In genomic region chr6:116419069-116419468, GRCh38 we compare ENCODE assay signal across 20 cellular contexts. TPM values are rescaled to one million over a fixed set of nuclear protein-coding genes. Genes with fewer than 3 reads are reported as not detected.
DNase-seq lines count a peak whose midpoint lies in the region; ATAC-seq and TF ChIP-seq lines count a peak whose summit lies in the region.
"Had no signal": no experiment of that assay in that cellular context is flagged by ENCODE, and none has a peak within 500 bp of the region (broad histone marks: within the 10 kb centered on the region; RNA-seq: fewer than 3 reads in every experiment).

No MANE protein-coding gene starts in this region.

- CTCF ChIA-PET in IMR-90 (lab: Yijun Ruan, JAX), result interaction anchor here (1.5 kb wide), 1 partner anchor 25 kb away, joined by 4 read pairs; no protein-coding TSS in a partner anchor
- CTCF ChIA-PET in mammary epithelial cell (lab: Charles Lee; ENCODE audit: low non-redundant PET), result interaction anchor here (0.6 kb wide), 1 partner anchor 453 kb away, joined by 4 read pairs; no protein-coding TSS in a partner anchor

- H2BK5ac ChIP-seq in IMR-90 (ENCODE audit: low read depth, low read length, poor library complexity, severe bottlenecking), result peak overlapping the region; percentile 32

- 0 out of 3 replicates have a peak overlapping the region, but pooled peaks have one; percentile 26 for H2BK15ac ChIP-seq in IMR-90 (ENCODE audit: low read depth, low read length)

- H3K4me1 ChIP-seq in IMR-90 (ENCODE audit: control insufficient read depth, insufficient read depth, low read length) (peaks cover 4% of the 10 kb centered on the region), mammary epithelial cell (ENCODE audit: insufficient read depth, low read length) (peaks cover 14% of the 10 kb centered on the region), osteoblast (ENCODE audit: insufficient read depth, low read length) (peaks cover 14% of the 10 kb centered on the region), prostate gland (replicated peaks) (no peaks in the 10 kb centered on the region)

- H4K20me1 ChIP-seq in IMR-90 (ENCODE audit: insufficient read depth, low read length) (peaks cover 3% of the 10 kb centered on the region; the same call in 1 of the 2 replicates), mammary epithelial cell (ENCODE audit: insufficient read depth, low read length) (no peaks in the 10 kb centered on the region), osteoblast (ENCODE audit: insufficient read depth, low read length) (peaks cover 7% of the 10 kb centered on the region)

- H2AFZ ChIP-seq in IMR-90 (replicated peaks; ENCODE audit: low read length, poor library complexity) (no peak overlapping the region), mammary epithelial cell (ENCODE audit: low read depth, low read length) (peak overlapping the region; percentile 18), osteoblast (ENCODE audit: low read length) (no peak overlapping the region)

- DNase-seq in HCEC 1CT, result peak; percentile 62
- peak; percentile 56 for DNase-seq in IMR-90
- peak; percentile 53 for DNase-seq in mammary epithelial cell
- no peak for DNase-seq in osteoblast (ENCODE audit: insufficient read length, low spot score, missing footprints)
- no peak for DNase-seq in prostate gland (ENCODE audit: low spot score)
- no peak for DNase-seq in UCSD-AML1 (lab: John Stamatoyannopoulos, UW; ENCODE audit: unreplicated experiment)
- DNase-seq: activated CD4-positive, alpha-beta memory T cell treated with anti-CD3 and anti-CD28 coated beads for 36 hours; activated naive CD4-positive, alpha-beta T cell; activated T-cell treated with anti-CD3 and anti-CD28 coated beads, Interleukin-2, amount 50 U/mL, for 1 hour; anterior cingulate cortex; CD8-positive, alpha-beta T cell; erythroblast; NCI-H1436 treated with DMSO at 0.1 percent for 48 hours; NCI-H774; stimulated activated naive CD4-positive, alpha-beta T cell treated with Interleukin-2 at 50 U/mL for 16 hours; T-helper 17 cell; transverse colon had no signal

- in situ Hi-C loops in IMR-90 (cut with MboI; ENCODE audit: low sequenced_read_pairs), result no loop called here
- in situ Hi-C loops in mammary epithelial cell (cut with MboI; ENCODE audit: low sequenced_read_pairs in 2 of 2), result loop anchor here in 1 of 2 donors (25.0 kb wide), 1 partner anchor 132 kb away; the partner anchor contains the start of gene TSPYL1

- no peak overlapping the region for H2AK9ac ChIP-seq in IMR-90 (replicated peaks; ENCODE audit: low read depth, low read length, poor library complexity)

- H3K14ac ChIP-seq in IMR-90 (replicated peaks; ENCODE audit: low read depth, low read length), result peak overlapping the region; percentile 44; the same call in 1 of the 2 replicates

- H3K4me3 ChIP-seq in IMR-90 (ENCODE audit: insufficient read depth, low read depth, low read length) (no peak overlapping the region), mammary epithelial cell (replicated peaks in 1 of 3; ENCODE audit: insufficient read depth in 1 of 3, low read depth in 2 of 3, low read length in 3 of 3) (no peak overlapping the region), osteoblast (ENCODE audit: insufficient read depth, low read length) (no peak overlapping the region), prostate gland (no peak overlapping the region)
- H3K4me3 ChIP-seq: SJSA1, transverse colon had no signal

- TF ChIP-seq POLR2A in IMR-90 (IDR thresholded peaks at IDR 0.05; ENCODE audit: low read depth, low read length) (no peak), prostate gland (IDR thresholded peaks at IDR 0.05) (no peak)

- H3K9ac ChIP-seq in IMR-90 (ENCODE audit: low read depth, low read length) (no peak overlapping the region), mammary epithelial cell (ENCODE audit: insufficient read depth, low read length) (no peak overlapping the region)

- H3K79me2 ChIP-seq in mammary epithelial cell (ENCODE audit: insufficient read depth, low read length) (peaks cover 91% of the 10 kb centered on the region), osteoblast (ENCODE audit: insufficient read depth, low read length) (peaks cover 78% of the 10 kb centered on the region)

- H4K91ac ChIP-seq in IMR-90 (ENCODE audit: insufficient read depth, low read depth, low read length), result no peak overlapping the region

- no peaks in the 10 kb centered on the region for H3K9me3 ChIP-seq in IMR-90 (ENCODE audit: control insufficient read depth, insufficient read depth, low read length)
- no peaks in the 10 kb centered on the region for H3K9me3 ChIP-seq in mammary epithelial cell (replicated peaks; ENCODE audit: insufficient read depth, low read length)
- no peaks in the 10 kb centered on the region for H3K9me3 ChIP-seq in osteoblast (ENCODE audit: low read depth, low read length)
- H3K9me3 ChIP-seq in prostate gland, result no peaks in the 10 kb centered on the region
- H3K9me3 ChIP-seq: SJSA1, transverse colon had no signal

- POLR2A ChIA-PET in IMR-90 (lab: Charles Lee; ENCODE audit: unreplicated experiment), result no interaction called here

- H2AK5ac ChIP-seq in IMR-90 (ENCODE audit: low read depth, low read length), result peak overlapping the region; percentile 66; the same call in 1 of the 2 replicates

- intact Hi-C loops in IMR-90 (cut with micrococcal nuclease), result no loop called here
- intact Hi-C loops in mammary epithelial cell (cut with micrococcal nuclease), result no loop called here
- intact Hi-C loops in prostate gland (cut with DNase I), result no loop called here

- no peak overlapping the region for H2BK120ac ChIP-seq in IMR-90 (ENCODE audit: low read depth, low read length)

- no peak overlapping the region for H3K27ac ChIP-seq in IMR-90 (ENCODE audit: insufficient read depth, low read length)
- peak overlapping the region; percentile 67 for H3K27ac ChIP-seq in mammary epithelial cell (ENCODE audit: insufficient read depth, low read depth, low read length)
- H3K27ac ChIP-seq in osteoblast (ENCODE audit: low read depth, low read length), result peak overlapping the region; percentile 6
- no peak overlapping the region for H3K27ac ChIP-seq in prostate gland
- H3K27ac ChIP-seq: SJSA1, transverse colon had no signal

- peak overlapping the region; percentile 21 for H3K4ac ChIP-seq in IMR-90 (ENCODE audit: low read depth, low read length)

- no peak overlapping the region for H3K56ac ChIP-seq in IMR-90 (ENCODE audit: extremely low read depth, insufficient read depth, low read length)

- peaks cover 3% of the 10 kb centered on the region; the same call in 1 of the 2 replicates for H3K36me3 ChIP-seq in IMR-90 (ENCODE audit: control insufficient read depth, insufficient read depth, low read length)
- peaks cover 3% of the 10 kb centered on the region for H3K36me3 ChIP-seq in mammary epithelial cell (ENCODE audit: insufficient read depth, low read length)
- peaks cover 5% of the 10 kb centered on the region for H3K36me3 ChIP-seq in osteoblast (ENCODE audit: insufficient read depth, low read length)
- no peaks in the 10 kb centered on the region for H3K36me3 ChIP-seq in prostate gland
- H3K36me3 ChIP-seq: SJSA1, transverse colon had no signal

- no peaks in the 10 kb centered on the region for H3K27me3 ChIP-seq in IMR-90 (ENCODE audit: control insufficient read depth, insufficient read depth, low read length)
- no peaks in the 10 kb centered on the region for H3K27me3 ChIP-seq in mammary epithelial cell (ENCODE audit: insufficient read depth, low read length)
- no peaks in the 10 kb centered on the region for H3K27me3 ChIP-seq in osteoblast (ENCODE audit: insufficient read depth, low read length)
- no peaks in the 10 kb centered on the region for H3K27me3 ChIP-seq in prostate gland (replicated peaks; ENCODE audit: insufficient read depth)
- H3K27me3 ChIP-seq: SJSA1, transverse colon had no signal

- peaks cover 4% of the 10 kb centered on the region; the same call in 1 of the 2 replicates for H3K9me1 ChIP-seq in IMR-90 (ENCODE audit: insufficient read depth, low read length)

- 0 out of 4 replicates have a peak overlapping the region, but pooled peaks of 1 of the 2 experiments have one; percentile 64 for H4K8ac ChIP-seq in IMR-90 (ENCODE audit: low read depth in 2 of 2, low read length in 2 of 2)

- H3K79me1 ChIP-seq in IMR-90 (ENCODE audit: low read depth in 1 of 2, low read length in 2 of 2), result peaks cover 20 to 56% of the 10 kb centered on the region in 2 experiments

- dilution Hi-C loops in IMR-90 (cut with HindIII; ENCODE audit: low sequenced_read_pairs, unreplicated experiment) (no loop called here), mammary epithelial cell (cut with HindIII; ENCODE audit: low sequenced_read_pairs) (no loop called here)

- no peak for TF ChIP-seq RAD21 in IMR-90 (IDR thresholded peaks at IDR 0.05; ENCODE audit: low read length)

- no peak overlapping the region for H3K4me2 ChIP-seq in IMR-90 (ENCODE audit: low read depth, low read length)
- H3K4me2 ChIP-seq in mammary epithelial cell (ENCODE audit: insufficient read depth, low read depth, low read length), result no peak overlapping the region
- no peak overlapping the region for H3K4me2 ChIP-seq in osteoblast (ENCODE audit: insufficient read depth, low read length)

- peak overlapping the region; percentile 43; the same call in 1 of the 2 replicates for H3K23ac ChIP-seq in IMR-90 (ENCODE audit: low read depth, low read length)

- no peak overlapping the region for H3K18ac ChIP-seq in IMR-90 (ENCODE audit: low read depth, low read length)

- 0 out of 2 replicates have a peak overlapping the region, but pooled peaks have one; percentile 38 for H2BK20ac ChIP-seq in IMR-90 (ENCODE audit: low read depth, low read length)

- no CpG with 5 or more reads among the region's 1 CpG for WGBS in IMR-90 (ENCODE audit: extremely low coverage in 2 of 2, insufficient read length in 1 of 2), 2 experiments
- WGBS in mammary epithelial cell (ENCODE audit: low coverage, missing lambda C conversion rate), result 77% methylated on average over 1 of the region's 1 CpG
- 91% methylated on average over 1 of the region's 1 CpG for WGBS in prostate gland

- ATAC-seq in IMR-90 (ENCODE audit: low read depth), result peak; percentile 50
- no peak for ATAC-seq in GM19023 (IDR thresholded peaks at IDR 0.05; ENCODE audit: unreplicated experiment)
- ATAC-seq: CD8-positive, alpha-beta T cell; natural killer cell treated with Interleukin-12 subunit alpha and Interleukin-12 subunit beta and Interleukin-15 and Interleukin-18, amount 100 ng/mL, for 72 hours; T-helper 17 cell had no signal

- H4K5ac ChIP-seq in IMR-90 (ENCODE audit: low read depth, low read length), result no peak overlapping the region

- TF ChIP-seq CTCF in IMR-90 (conservative IDR thresholded peaks at IDR 0.05; ENCODE audit: low read depth, low read length) (no peak), mammary epithelial cell (conservative IDR thresholded peaks at IDR 0.05 in 1 of 2, IDR thresholded peaks at IDR 0.05 in 1 of 2; ENCODE audit: extremely low read depth in 1 of 2, insufficient read depth in 1 of 2, low read depth in 1 of 2, low read length in 2 of 2) (no peak), osteoblast (IDR thresholded peaks at IDR 0.05; ENCODE audit: extremely low read depth, low read depth, low read length) (no peak), prostate gland (IDR thresholded peaks at IDR 0.05) (no peak)

- BruUV-seq in IMR-90 (replicated peaks; lab: Mats Ljungman, UMichigan) (no TSS peak), mammary epithelial cell (replicated peaks; lab: Mats Ljungman, UMichigan) (no TSS peak)

RNA-seq across cellular contexts. Expression of gene CALHM6, which starts 42.1 kb away (rescaled TPM):
- 0.72 and 0.83 TPM in 2 replicates for total RNA-seq in IMR-90 (2012; rRNA removed)
- polyA plus RNA-seq in IMR-90 (2012; rRNA removed), result 1.1 and 1.5 TPM in 2 replicates
- polyA plus RNA-seq in IMR-90 (2012; cell fraction: cytosol; rRNA removed), result 1.4 and 1.8 TPM in 2 replicates
- 0.30 and 0.62 TPM in 2 replicates for polyA plus RNA-seq in IMR-90 (2012; cell fraction: nucleus; rRNA removed; ENCODE audit: low replicate concordance)
- under 1 TPM; 0.66 to 0.67 TPM for total RNA-seq in mammary epithelial cell
- polyA plus RNA-seq in mammary epithelial cell, result 0.61 TPM
- polyA minus RNA-seq in mammary epithelial cell, result not detected
- total RNA-seq in osteoblast, result 0.72 and 0.88 TPM in 2 replicates
- 1 to 10 TPM; 6.3 to 6.7 TPM for total RNA-seq in prostate gland
- total RNA-seq: SJSA1 had no signal

RNA-seq across cellular contexts. Expression of gene DSE, which starts 48.3 kb away (rescaled TPM):
- total RNA-seq in IMR-90 (2012; rRNA removed), result 132 and 154 TPM in 2 replicates
- 43.9 and 48.0 TPM in 2 replicates for polyA plus RNA-seq in IMR-90 (2012; rRNA removed)
- polyA plus RNA-seq in IMR-90 (2012; cell fraction: cytosol; rRNA removed), result 19.3 and 19.7 TPM in 2 replicates
- polyA plus RNA-seq in IMR-90 (2012; cell fraction: nucleus; rRNA removed; ENCODE audit: low replicate concordance), result 23.4 and 39.5 TPM in 2 replicates
- total RNA-seq in mammary epithelial cell, result 100 to 1,000 TPM; 116 to 175 TPM
- 66.9 TPM for polyA plus RNA-seq in mammary epithelial cell
- 137 TPM for polyA minus RNA-seq in mammary epithelial cell
- total RNA-seq in osteoblast, result 193 and 229 TPM in 2 replicates
- 10 to 100 TPM; 15.8 to 36.5 TPM for total RNA-seq in prostate gland

Comparison
In these comparisons a context has a peak if more than half of its experiments do, and no peak if none do; other contexts are left out.
1. DNase-seq: peak in HCEC 1CT (single experiment), IMR-90 (single experiment) and mammary epithelial cell (single experiment); none in osteoblast (single experiment), prostate gland (single experiment) and UCSD-AML1 (single experiment).
2. H3K27ac ChIP-seq: peak in mammary epithelial cell (single experiment) and osteoblast (single experiment); none in IMR-90 (single experiment) and prostate gland (0 of 2).